Comparison of ENCODE assay signal across 1 cellular context in the genomic region with DNA sequence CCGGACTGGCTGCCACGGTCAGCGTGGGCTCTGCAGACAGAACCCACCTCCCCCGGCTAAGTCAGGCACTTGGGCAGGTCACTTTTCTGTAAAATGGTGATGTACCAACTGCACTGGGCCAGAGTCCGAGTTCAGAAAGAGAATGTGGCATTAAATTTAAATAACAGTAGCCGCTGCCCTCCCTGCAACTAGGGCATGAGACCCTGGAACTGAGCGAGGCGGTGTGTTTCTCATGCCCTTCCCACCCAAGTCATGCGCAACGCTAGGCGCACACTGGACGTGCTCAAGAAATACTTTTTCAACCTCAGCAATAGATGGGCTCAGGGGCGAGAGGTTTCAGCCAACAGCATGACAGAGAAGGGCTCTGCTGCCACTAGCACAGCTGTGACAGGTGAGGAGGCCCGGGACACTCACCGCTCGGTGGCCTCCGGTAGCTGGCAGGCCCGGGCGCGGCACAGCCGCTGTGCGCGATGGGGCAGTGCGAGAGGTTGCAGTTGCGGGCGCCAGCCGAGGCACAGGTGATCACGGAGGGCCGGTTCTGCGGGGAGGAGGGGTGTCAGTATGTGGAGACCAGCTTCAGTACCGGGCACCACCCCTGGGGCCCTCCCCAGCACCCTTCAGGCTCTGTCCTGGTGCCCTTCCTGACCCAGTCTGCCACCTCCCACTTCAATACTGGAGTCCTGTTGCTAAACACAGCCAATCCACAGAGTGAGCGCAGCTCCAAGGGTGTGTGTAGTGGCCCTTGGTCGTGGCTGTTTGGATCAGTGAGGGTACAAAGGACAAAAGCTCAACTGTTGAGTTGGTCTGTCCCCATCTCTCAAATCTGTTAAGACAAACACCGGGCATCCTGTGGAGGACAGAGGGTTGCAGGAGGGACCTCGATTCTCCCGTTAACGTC.
TF ChIP-seq lines count a peak whose summit lies in the region.

No MANE protein-coding gene starts in this region.

TF ChIP-seq in K562, 482 proteins besides CTCF, POLR2A, EP300 and RAD21:
- TF ChIP-seq POLR2G (IDR thresholded peaks at IDR 0.05; ENCODE audit: low read depth, low read length) (0 out of 2 replicates have a peak, but pooled peaks have one; percentile 36), RBM22 (IDR thresholded peaks at IDR 0.05; ENCODE audit: low read depth, low read length, poor library complexity, severe bottlenecking) (peak; percentile 79), TRIM28 (IDR thresholded peaks at IDR 0.05) (no peak), NCOA6 (IDR thresholded peaks at IDR 0.05) (no peak), FOXA1 (IDR thresholded peaks at IDR 0.05; ENCODE audit: borderline replicate concordance) (no peak)
- TF ChIP-seq, protein P1, sequence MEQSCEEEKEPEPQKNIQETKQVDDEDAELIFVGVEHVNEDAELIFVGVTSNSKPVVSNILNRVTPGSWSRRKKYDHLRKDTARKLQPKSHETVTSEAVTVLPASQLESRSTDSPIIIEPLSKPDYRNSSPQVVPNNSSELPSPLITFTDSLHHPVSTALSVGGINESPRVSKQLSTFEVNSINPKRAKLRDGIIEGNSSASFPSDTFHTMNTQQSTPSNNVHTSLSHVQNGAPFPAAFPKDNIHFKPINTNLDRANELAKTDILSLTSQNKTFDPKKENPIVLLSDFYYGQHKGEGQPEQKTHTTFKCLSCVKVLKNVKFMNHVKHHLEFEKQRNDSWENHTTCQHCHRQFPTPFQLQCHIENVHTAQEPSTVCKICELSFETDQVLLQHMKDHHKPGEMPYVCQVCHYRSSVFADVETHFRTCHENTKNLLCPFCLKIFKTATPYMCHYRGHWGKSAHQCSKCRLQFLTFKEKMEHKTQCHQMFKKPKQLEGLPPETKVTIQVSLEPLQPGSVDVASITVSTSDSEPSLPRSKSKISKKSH (CRISPR knock-in tag; IDR thresholded peaks at IDR 0.05), result no peak
